ENCODE assay signal across 8 cellular contexts in genomic region chr10:79070091-79070610, GRCh38. TPM values are rescaled to one million over a fixed set of nuclear protein-coding genes. Genes with fewer than 3 reads are reported as not detected.
DNase-seq lines count a peak whose midpoint lies in the region; ATAC-seq and TF ChIP-seq lines count a peak whose summit lies in the region.

No MANE protein-coding gene starts in this region.

- no peaks in the 10 kb centered on the region for H3K27me3 ChIP-seq in SJCRH30
- no peaks in the 10 kb centered on the region for H3K27me3 ChIP-seq in muscle layer of colon (ENCODE audit: control insufficient read depth in 1 of 2, insufficient read depth in 2 of 2, low read length in 2 of 2)

- peak; percentile 24 for DNase-seq in GM04504 (ENCODE audit: low read depth)
- peak; percentile 45 to 47 for DNase-seq in SJCRH30
- no peak for DNase-seq in epithelial cell of proximal tubule (ENCODE audit: low read depth)
- DNase-seq in NCI-H1092 (lab: John Stamatoyannopoulos, UW), result no peak
- no peak for DNase-seq in cerebellar nuclear complex (lab: John Stamatoyannopoulos, UW)

- H3K9ac ChIP-seq in muscle layer of colon (ENCODE audit: low read length), result no peak overlapping the region

- no peak for TF ChIP-seq CTCF in epithelial cell of proximal tubule (conservative IDR thresholded peaks at IDR 0.05; ENCODE audit: low read depth, low read length)

- H3K27ac ChIP-seq in SJCRH30 (peak overlapping the region; percentile 49; the same call in 1 of the 2 replicates), muscle layer of colon (ENCODE audit: low read depth, low read length) (peak overlapping the region; percentile 99)

- H3K4me1 ChIP-seq in SJCRH30 (peaks cover 33% of the 10 kb centered on the region), muscle layer of colon (ENCODE audit: insufficient read depth, low read length) (peaks cover 43% of the 10 kb centered on the region)

- no peaks in the 10 kb centered on the region for H3K36me3 ChIP-seq in SJCRH30
- H3K36me3 ChIP-seq in muscle layer of colon (ENCODE audit: insufficient read depth, low read length), result no peaks in the 10 kb centered on the region

- H3K4me3 ChIP-seq in SJCRH30 (peak overlapping the region; percentile 89), epithelial cell of proximal tubule (ENCODE audit: low read depth, low read length) (peak overlapping the region; percentile 99), muscle layer of colon (ENCODE audit: low read depth in 1 of 2, low read length in 2 of 2) (peak overlapping the region; percentile 88 to 92)

- H3K9me3 ChIP-seq in SJCRH30 (replicated peaks), result no peaks in the 10 kb centered on the region
- no peaks in the 10 kb centered on the region for H3K9me3 ChIP-seq in muscle layer of colon (ENCODE audit: low read length)

- no peak for ATAC-seq in HG03432 (IDR thresholded peaks at IDR 0.05; ENCODE audit: unreplicated experiment)
- no peak for ATAC-seq in GM18520 (IDR thresholded peaks at IDR 0.05; ENCODE audit: unreplicated experiment)

RNA-seq across cellular contexts. Expression of gene ZMIZ1, which starts 1.4 kb away (rescaled TPM):
- total RNA-seq in SJCRH30 (2014; rRNA removed; shearing (Covaris generic)), result 11.5 and 13.6 TPM in 2 replicates
- 16.5 and 21.4 TPM in 2 replicates for total RNA-seq in epithelial cell of proximal tubule

Comparison
In these comparisons a context has a peak if more than half of its experiments do, and no peak if none do; other contexts are left out.
1. DNase-seq: peak in GM04504 (single experiment) and SJCRH30 (2 of 2); none in epithelial cell of proximal tubule (single experiment), NCI-H1092 (single experiment) and cerebellar nuclear complex (0 of 2).
2. Peak in every context shown above with its lines, with median percentiles within 50 percentile points of each other: H3K4me3 ChIP-seq.